Comparison of ENCODE assay signal across 19 cellular contexts in the genomic region with DNA sequence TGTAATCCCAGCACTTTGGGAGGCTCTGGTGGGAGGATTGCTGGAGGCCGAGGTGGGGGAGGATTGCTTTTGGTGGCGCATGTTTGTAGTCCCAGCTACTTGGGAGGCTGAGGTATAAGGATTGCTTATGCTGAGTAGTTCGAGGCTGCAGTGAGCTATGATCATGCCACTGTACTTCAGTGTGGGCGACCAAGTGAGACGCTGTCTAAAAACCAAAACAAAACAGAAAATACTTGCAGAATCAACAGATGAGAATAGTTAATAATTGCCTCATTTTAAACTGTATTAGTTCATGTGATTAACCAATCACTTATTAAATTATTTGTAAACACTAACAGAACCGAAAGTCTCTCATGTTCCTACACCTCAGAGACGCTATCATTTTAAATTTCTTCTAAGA.
DNase-seq lines count a peak whose midpoint lies in the region; ATAC-seq, FAIRE-seq and TF ChIP-seq lines count a peak whose summit lies in the region.
"Had no signal": no experiment of that assay in that cellular context is flagged by ENCODE, and none has a peak within 500 bp of the region (broad histone marks: within the 10 kb centered on the region; RNA-seq: fewer than 3 reads in every experiment).

No MANE protein-coding gene starts in this region.

- intact Hi-C loops in PC-9 (cut with micrococcal nuclease; ENCODE audit: unreplicated experiment) = no loop called here

- BruUV-seq in PC-9 (replicated peaks; lab: Mats Ljungman, UMichigan) = no TSS peak

- no peaks in the 10 kb centered on the region for H3K4me1 ChIP-seq in PC-9 (replicated peaks; ENCODE audit: insufficient read depth)
- H3K4me1 ChIP-seq: pancreas, spleen had no signal

- H3K4me2 ChIP-seq in PC-9 = no peak overlapping the region

- no peaks in the 10 kb centered on the region for H3K27me3 ChIP-seq in PC-9 (ENCODE audit: insufficient read depth, low read depth)
- H3K27me3 ChIP-seq: pancreas, spleen had no signal

- no peak for TF ChIP-seq CTCF in PC-9 (conservative IDR thresholded peaks at IDR 0.05)

- FAIRE-seq in frontal cortex (lab: Jason Lieb, UNC) = no peak
- FAIRE-seq: keratinocyte, pancreas had no signal

- H3K4me3 ChIP-seq in PC-9 = no peak overlapping the region
- H3K4me3 ChIP-seq: pancreas, spleen had no signal

- ATAC-seq in GM19025 (IDR thresholded peaks at IDR 0.05; ENCODE audit: low read depth, unreplicated experiment) = peak; percentile 92
- ATAC-seq in GM21619 (IDR thresholded peaks at IDR 0.05; ENCODE audit: unreplicated experiment) = peak; percentile 89
- peak; percentile 82 for ATAC-seq in HG03095 (IDR thresholded peaks at IDR 0.05; ENCODE audit: unreplicated experiment)
- ATAC-seq: activated naive CD4-positive, alpha-beta T cell treated with anti-CD3 and anti-CD28 coated beads, Interleukin-2, amount 50 U/mL, for 72 hours; pancreas; WTC11 had no signal

- H3K79me2 ChIP-seq in PC-9 (ENCODE audit: low read depth) = no peaks in the 10 kb centered on the region

- no peak overlapping the region for H3K27ac ChIP-seq in PC-9
- H3K27ac ChIP-seq: pancreas, spleen had no signal

- POLR2A ChIA-PET in PC-9 (lab: Charles Lee; ENCODE audit: unreplicated experiment) = no interaction called here

- no peak overlapping the region for H2AFZ ChIP-seq in PC-9

- peak; percentile 11 for DNase-seq in kidney glomerular epithelial cell (lab: John Stamatoyannopoulos, UW)
- DNase-seq in activated effector memory CD4-positive, alpha-beta T cell treated with anti-CD3 and anti-CD28 coated beads, Interleukin-2, amount 50 U/mL, for 16 hours = no peak
- no peak for DNase-seq in DMS153 (lab: John Stamatoyannopoulos, UW)
- DNase-seq in PC-9 = no peak
- DNase-seq in frontal cortex (ENCODE audit: low spot score in 2 of 2) = no peak
- DNase-seq: activated CD8-positive, alpha-beta memory T cell treated with anti-CD3 and anti-CD28 coated beads, Interleukin-2, amount 50 U/mL, for 48 hours; C1 segment of cervical spinal cord; EL; endodermal cell; NCI-H1092 treated with DMSO at 0.1 percent for 48 hours; NCI-H446; pancreas; spleen had no signal

- H4K20me1 ChIP-seq in PC-9 (ENCODE audit: insufficient read depth) = no peaks in the 10 kb centered on the region

- H3F3A ChIP-seq in PC-9 (ENCODE audit: insufficient read depth, low read depth) = no peaks in the 10 kb centered on the region

- no peaks in the 10 kb centered on the region for H3K9me3 ChIP-seq in PC-9 (ENCODE audit: insufficient read depth, low read depth)
- H3K9me3 ChIP-seq: pancreas had no signal

- no peaks in the 10 kb centered on the region for H3K9me2 ChIP-seq in PC-9 (ENCODE audit: insufficient read depth)

- CTCF ChIA-PET in PC-9 (lab: Charles Lee) = no interaction called here

- H3K36me3 ChIP-seq in PC-9 (ENCODE audit: low read depth) = no peaks in the 10 kb centered on the region
- H3K36me3 ChIP-seq: pancreas, spleen had no signal
